1 cellular context compared by ENCODE assay signal in genomic region chr22:20021196-20022181, GRCh38.
TF ChIP-seq lines count a peak whose summit lies in the region.

No MANE protein-coding gene starts in this region.

TF ChIP-seq in K562, 482 proteins besides CTCF, POLR2A, EP300 and RAD21 (continued from another document and continues in another):
- TF ChIP-seq, protein P1, sequence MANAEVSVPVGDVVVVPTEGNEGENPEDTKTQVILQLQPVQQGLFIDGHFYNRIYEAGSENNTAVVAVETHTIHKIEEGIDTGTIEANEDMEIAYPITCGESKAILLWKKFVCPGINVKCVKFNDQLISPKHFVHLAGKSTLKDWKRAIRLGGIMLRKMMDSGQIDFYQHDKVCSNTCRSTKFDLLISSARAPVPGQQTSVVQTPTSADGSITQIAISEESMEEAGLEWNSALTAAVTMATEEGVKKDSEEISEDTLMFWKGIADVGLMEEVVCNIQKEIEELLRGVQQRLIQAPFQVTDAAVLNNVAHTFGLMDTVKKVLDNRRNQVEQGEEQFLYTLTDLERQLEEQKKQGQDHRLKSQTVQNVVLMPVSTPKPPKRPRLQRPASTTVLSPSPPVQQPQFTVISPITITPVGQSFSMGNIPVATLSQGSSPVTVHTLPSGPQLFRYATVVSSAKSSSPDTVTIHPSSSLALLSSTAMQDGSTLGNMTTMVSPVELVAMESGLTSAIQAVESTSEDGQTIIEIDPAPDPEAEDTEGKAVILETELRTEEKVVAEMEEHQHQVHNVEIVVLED (CRISPR knock-in tag; IDR thresholded peaks at IDR 0.05): 0 out of 2 replicates have a peak, but pooled peaks have one; percentile 2
- TF ChIP-seq TCF7 (IDR thresholded peaks at IDR 0.05; ENCODE audit: borderline replicate concordance) (no peak), E2F5 (CRISPR knock-in tag; IDR thresholded peaks at IDR 0.05) (no peak), MAFF (IDR thresholded peaks at IDR 0.05; ENCODE audit: low read length) (peak; percentile 77), PHF20 (IDR thresholded peaks at IDR 0.05; ENCODE audit: partially characterized antibody) (no peak), RFX1 (IDR thresholded peaks at IDR 0.05) (no peak), ZNF282 (CRISPR knock-in tag; IDR thresholded peaks at IDR 0.05) (no peak), ILF3 (IDR thresholded peaks at IDR 0.05; ENCODE audit: borderline replicate concordance) (no peak), PCBP2 (IDR thresholded peaks at IDR 0.05; ENCODE audit: low read depth, low read length, poor library complexity, severe bottlenecking) (no peak), CTBP1 (IDR thresholded peaks at IDR 0.05; ENCODE audit: borderline replicate concordance) (no peak), TAF9B (IDR thresholded peaks at IDR 0.05; ENCODE audit: partially characterized antibody) (no peak), TFE3 (CRISPR knock-in tag; IDR thresholded peaks at IDR 0.05) (peak; percentile 44), CCNT2 (IDR thresholded peaks at IDR 0.05; ENCODE audit: borderline replicate concordance, extremely low read depth, insufficient read length, low read depth, low read length) (no peak), RBM25 (IDR thresholded peaks at IDR 0.05; ENCODE audit: low read depth, low read length, severe bottlenecking) (no peak), ZBTB43 (CRISPR knock-in tag; IDR thresholded peaks at IDR 0.05) (no peak), MAFK (IDR thresholded peaks at IDR 0.05; ENCODE audit: low read length) (peak; percentile 87), JUNB (CRISPR knock-in tag; conservative IDR thresholded peaks at IDR 0.05) (no peak), ZNF583 (CRISPR knock-in tag; IDR thresholded peaks at IDR 0.05) (peak; percentile 80; the same call in 1 of the 2 replicates), ZNF766 (CRISPR knock-in tag; conservative IDR thresholded peaks at IDR 0.05) (no peak), GABPB1 (CRISPR knock-in tag; IDR thresholded peaks at IDR 0.05) (no peak), ZBTB11 (CRISPR knock-in tag; IDR thresholded peaks at IDR 0.05) (peak in 1 of 3 experiments; percentile 73; a peak in 2 of 6 replicates), SMAD2 (IDR thresholded peaks at IDR 0.05; ENCODE audit: low read depth, low read length) (no peak), KDM1A (IDR thresholded peaks at IDR 0.05) (no peak), MTA2 (IDR thresholded peaks at IDR 0.05; ENCODE audit: low read depth) (no peak), POLR2AphosphoS2 (IDR thresholded peaks at IDR 0.05; ENCODE audit: low read length) (no peak), ZNF408 (CRISPR knock-in tag; IDR thresholded peaks at IDR 0.05; ENCODE audit: low read depth) (peak; percentile 85; the same call in 1 of the 2 replicates), ELF1 (tag; IDR thresholded peaks at IDR 0.05) (no peak), CSDE1 (IDR thresholded peaks at IDR 0.05) (no peak), TRIM24 (IDR thresholded peaks at IDR 0.05) (no peak), USF1 (CRISPR knock-in tag; IDR thresholded peaks at IDR 0.05) (no peak), ZNF23 (CRISPR knock-in tag; IDR thresholded peaks at IDR 0.05) (peak; percentile 47; the same call in 1 of the 2 replicates), ZNF707 (CRISPR knock-in tag; conservative IDR thresholded peaks at IDR 0.05) (peak; percentile 48), JUND (IDR thresholded peaks at IDR 0.05; ENCODE audit: borderline replicate concordance, low read depth, low read length) (peak; percentile 73), JUND (tag; IDR thresholded peaks at IDR 0.05; ENCODE audit: borderline replicate concordance, low read depth, low read length) (no peak; the same call in 1 of the 3 replicates), PML (IDR thresholded peaks at IDR 0.05; ENCODE audit: low read length) (no peak), TBP (optimal IDR thresholded peaks at IDR 0.05; ENCODE audit: low read depth, low read length) (peak; percentile 9), EP400 (IDR thresholded peaks at IDR 0.05) (no peak), KDM2B (CRISPR knock-in tag; IDR thresholded peaks at IDR 0.05) (peak; percentile 97), ZNF175 (CRISPR knock-in tag; IDR thresholded peaks at IDR 0.05; ENCODE audit: low read depth) (no peak), SIRT6 (IDR thresholded peaks at IDR 0.05; ENCODE audit: low read depth, low read length) (peak; percentile 47), CBX1 (IDR thresholded peaks at IDR 0.05; ENCODE audit: low read depth) (no peak), SAP30 (IDR thresholded peaks at IDR 0.05; ENCODE audit: borderline replicate concordance, insufficient read depth, low read depth, low read length, poor library complexity, severe bottlenecking) (peak; percentile 99), HINFP (tag; conservative IDR thresholded peaks at IDR 0.05; ENCODE audit: low read depth) (no peak), KLF6 (CRISPR knock-in tag; IDR thresholded peaks at IDR 0.05; ENCODE audit: borderline replicate concordance) (0 out of 2 replicates have a peak, but pooled peaks have one; percentile 16), ZSCAN32 (CRISPR knock-in tag; IDR thresholded peaks at IDR 0.05) (peak; percentile 72), KLF13 (tag; IDR thresholded peaks at IDR 0.05; ENCODE audit: borderline replicate concordance, low read depth) (peak; percentile 66; the same call in 1 of the 2 replicates), XRCC3 (IDR thresholded peaks at IDR 0.05) (no peak), CREB3 (tag; conservative IDR thresholded peaks at IDR 0.05; ENCODE audit: low read depth) (no peak), DMBX1 (CRISPR knock-in tag; IDR thresholded peaks at IDR 0.05; ENCODE audit: borderline replicate concordance) (no peak; the same call in none of the 2 replicates), NFRKB (IDR thresholded peaks at IDR 0.05; ENCODE audit: low read depth) (no peak), ZNF445 (CRISPR knock-in tag; IDR thresholded peaks at IDR 0.05; ENCODE audit: low read depth) (peak; percentile 64; the same call in 1 of the 2 replicates)
- TF ChIP-seq, protein P2, sequence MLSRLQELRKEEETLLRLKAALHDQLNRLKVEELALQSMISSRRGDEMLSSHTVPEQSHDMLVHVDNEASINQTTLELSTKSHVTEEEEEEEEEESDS (CRISPR knock-in tag; IDR thresholded peaks at IDR 0.05): no peak
- TF ChIP-seq, protein P3, sequence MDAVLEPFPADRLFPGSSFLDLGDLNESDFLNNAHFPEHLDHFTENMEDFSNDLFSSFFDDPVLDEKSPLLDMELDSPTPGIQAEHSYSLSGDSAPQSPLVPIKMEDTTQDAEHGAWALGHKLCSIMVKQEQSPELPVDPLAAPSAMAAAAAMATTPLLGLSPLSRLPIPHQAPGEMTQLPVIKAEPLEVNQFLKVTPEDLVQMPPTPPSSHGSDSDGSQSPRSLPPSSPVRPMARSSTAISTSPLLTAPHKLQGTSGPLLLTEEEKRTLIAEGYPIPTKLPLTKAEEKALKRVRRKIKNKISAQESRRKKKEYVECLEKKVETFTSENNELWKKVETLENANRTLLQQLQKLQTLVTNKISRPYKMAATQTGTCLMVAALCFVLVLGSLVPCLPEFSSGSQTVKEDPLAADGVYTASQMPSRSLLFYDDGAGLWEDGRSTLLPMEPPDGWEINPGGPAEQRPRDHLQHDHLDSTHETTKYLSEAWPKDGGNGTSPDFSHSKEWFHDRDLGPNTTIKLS (IDR thresholded peaks at IDR 0.05; ENCODE audit: borderline replicate concordance, low read depth): no peak
- TF ChIP-seq, protein P4, sequence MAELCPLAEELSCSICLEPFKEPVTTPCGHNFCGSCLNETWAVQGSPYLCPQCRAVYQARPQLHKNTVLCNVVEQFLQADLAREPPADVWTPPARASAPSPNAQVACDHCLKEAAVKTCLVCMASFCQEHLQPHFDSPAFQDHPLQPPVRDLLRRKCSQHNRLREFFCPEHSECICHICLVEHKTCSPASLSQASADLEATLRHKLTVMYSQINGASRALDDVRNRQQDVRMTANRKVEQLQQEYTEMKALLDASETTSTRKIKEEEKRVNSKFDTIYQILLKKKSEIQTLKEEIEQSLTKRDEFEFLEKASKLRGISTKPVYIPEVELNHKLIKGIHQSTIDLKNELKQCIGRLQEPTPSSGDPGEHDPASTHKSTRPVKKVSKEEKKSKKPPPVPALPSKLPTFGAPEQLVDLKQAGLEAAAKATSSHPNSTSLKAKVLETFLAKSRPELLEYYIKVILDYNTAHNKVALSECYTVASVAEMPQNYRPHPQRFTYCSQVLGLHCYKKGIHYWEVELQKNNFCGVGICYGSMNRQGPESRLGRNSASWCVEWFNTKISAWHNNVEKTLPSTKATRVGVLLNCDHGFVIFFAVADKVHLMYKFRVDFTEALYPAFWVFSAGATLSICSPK (IDR thresholded peaks at IDR 0.05; ENCODE audit: borderline replicate concordance): no peak
- TF ChIP-seq, protein P5, sequence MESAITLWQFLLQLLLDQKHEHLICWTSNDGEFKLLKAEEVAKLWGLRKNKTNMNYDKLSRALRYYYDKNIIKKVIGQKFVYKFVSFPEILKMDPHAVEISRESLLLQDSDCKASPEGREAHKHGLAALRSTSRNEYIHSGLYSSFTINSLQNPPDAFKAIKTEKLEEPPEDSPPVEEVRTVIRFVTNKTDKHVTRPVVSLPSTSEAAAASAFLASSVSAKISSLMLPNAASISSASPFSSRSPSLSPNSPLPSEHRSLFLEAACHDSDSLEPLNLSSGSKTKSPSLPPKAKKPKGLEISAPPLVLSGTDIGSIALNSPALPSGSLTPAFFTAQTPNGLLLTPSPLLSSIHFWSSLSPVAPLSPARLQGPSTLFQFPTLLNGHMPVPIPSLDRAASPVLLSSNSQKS (CRISPR knock-in tag; IDR thresholded peaks at IDR 0.05): peak; percentile 41
